5 cellular contexts compared by ENCODE assay signal in the genomic region with DNA sequence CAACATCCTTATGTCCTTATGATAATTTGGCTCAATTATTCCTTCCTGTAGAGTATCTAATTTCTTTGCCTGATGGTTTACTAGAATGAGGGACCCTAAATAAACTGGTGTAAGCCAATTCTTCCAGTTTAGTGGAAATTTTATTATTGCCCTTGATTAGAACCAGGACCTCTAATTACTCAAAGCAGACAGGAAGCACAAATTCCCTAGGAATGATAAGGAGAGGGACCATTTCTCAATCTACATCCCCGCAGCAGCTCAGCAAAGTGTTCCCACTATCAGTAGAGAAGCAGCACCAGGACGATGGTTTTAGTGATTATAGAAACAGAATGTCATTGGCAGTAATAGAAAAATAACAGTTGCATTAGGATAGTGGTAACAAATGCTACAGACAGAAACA.
"Had no signal": no experiment of that assay in that cellular context is flagged by ENCODE, and none has a peak within 500 bp of the region (broad histone marks: within the 10 kb centered on the region; RNA-seq: fewer than 3 reads in every experiment).

No MANE protein-coding gene starts in this region.

- H2AFZ ChIP-seq: GM23338 had no signal

- DNase-seq: H9, HCEC 1CT, IMR-90 had no signal

- H3K4me2 ChIP-seq: GM23338 had no signal

- H3K4me3 ChIP-seq: GM23338, K562 had no signal
